Comparison of ENCODE assay signal across 20 cellular contexts in the genomic region with DNA sequence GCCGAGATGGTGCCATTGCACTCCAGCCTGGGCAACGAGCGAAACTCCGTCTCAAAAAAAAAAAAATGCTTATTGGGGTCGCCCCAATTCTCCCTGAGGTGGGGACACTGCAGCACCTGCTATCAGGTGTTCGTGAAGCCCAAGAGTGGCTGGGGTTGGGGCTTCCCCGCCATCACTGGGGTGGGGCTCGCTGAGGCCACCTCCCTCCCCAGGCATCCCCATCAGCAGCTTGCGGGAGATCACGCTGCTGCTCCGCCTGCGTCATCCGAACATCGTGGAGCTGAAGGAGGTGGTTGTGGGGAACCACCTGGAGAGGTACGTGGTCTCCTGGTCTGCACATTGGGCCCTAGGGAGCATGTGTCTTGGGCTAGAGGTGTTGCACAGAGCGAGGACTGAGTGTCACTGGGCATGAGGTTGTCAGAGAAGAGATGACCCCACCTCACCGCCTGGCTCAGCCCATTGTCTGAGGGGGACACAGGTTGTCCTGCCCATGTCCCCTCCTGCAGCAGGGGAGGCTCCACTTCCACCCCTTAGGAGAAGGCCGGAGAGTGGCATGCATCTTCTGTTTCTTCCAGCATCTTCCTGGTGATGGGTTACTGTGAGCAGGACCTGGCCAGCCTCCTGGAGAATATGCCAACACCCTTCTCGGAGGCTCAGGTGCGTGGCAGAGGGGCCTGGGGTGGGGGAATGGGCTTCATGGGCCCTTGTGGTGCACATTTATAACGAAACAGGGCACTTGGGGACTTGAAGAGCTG.
"Had no signal": no experiment of that assay in that cellular context is flagged by ENCODE, and none has a peak within 500 bp of the region (broad histone marks: within the 10 kb centered on the region; RNA-seq: fewer than 3 reads in every experiment).

No MANE protein-coding gene starts in this region.

- H3K27ac ChIP-seq: adrenal gland, ascending aorta, coronary artery, epithelial cell of prostate, gastroesophageal sphincter, upper lobe of left lung, VCaP had no signal

- H3K9me3 Mint-ChIP-seq: activated T-cell treated with anti-CD3 and anti-CD28 coated beads, Interleukin-2, amount 50 U/mL, for 24 hours; activated T-helper 2 cell treated with anti-CD3 and anti-CD28 coated beads, Interferon-gamma antibody, Interleukin-2, Interleukin-4, amounts not matched to agents 10 μg/mL and 5 μg/mL and 100 μg/mL, durations not matched to agents 14 hours and 24 hours and 36 hours; T-cell; T-helper 2 cell treated with Interferon-gamma antibody and Interleukin-4, amounts not matched to agents 5 μg/mL and 100 μg/mL, for 36 hours had no signal

- H3K27ac Mint-ChIP-seq: activated naive CD8-positive, alpha-beta T cell; activated T-cell treated with anti-CD3 and anti-CD28 coated beads, Interleukin-2, amount 50 U/mL, for 24 hours; activated T-helper 2 cell treated with anti-CD3 and anti-CD28 coated beads, Interferon-gamma antibody, Interleukin-2, Interleukin-4, amounts not matched to agents 10 μg/mL and 5 μg/mL and 100 μg/mL, durations not matched to agents 14 hours and 24 hours and 36 hours; nephron progenitor cell; T-cell; T-helper 2 cell treated with Interferon-gamma antibody and Interleukin-4, amounts not matched to agents 5 μg/mL and 100 μg/mL, for 36 hours had no signal

- H3K27me3 ChIP-seq: adrenal gland, ascending aorta, gastroesophageal sphincter, upper lobe of left lung had no signal

- H3K9me3 ChIP-seq: adrenal gland, ascending aorta, gastroesophageal sphincter, upper lobe of left lung had no signal

- H3K27me3 Mint-ChIP-seq: activated naive CD8-positive, alpha-beta T cell; activated T-cell treated with anti-CD3 and anti-CD28 coated beads, Interleukin-2, amount 50 U/mL, for 24 hours; T-cell had no signal

- ATAC-seq: activated CD4-positive, CD25-positive, alpha-beta regulatory T cell treated with anti-CD3 and anti-CD28 coated beads, Interleukin-2, amount 50 U/mL, for 24 hours; gastroesophageal sphincter; T-cell had no signal

- H3K4me3 Mint-ChIP-seq: activated naive CD8-positive, alpha-beta T cell; activated T-cell treated with anti-CD3 and anti-CD28 coated beads, Interleukin-2, amount 50 U/mL, for 24 hours; nephron progenitor cell; T-cell; T-helper 2 cell treated with Interferon-gamma antibody and Interleukin-4, amounts not matched to agents 5 μg/mL and 100 μg/mL, for 36 hours had no signal

- H3K4me3 ChIP-seq: adrenal gland, ascending aorta, coronary artery, gastroesophageal sphincter, upper lobe of left lung had no signal

- H3K36me3 Mint-ChIP-seq: activated naive CD8-positive, alpha-beta T cell had no signal

- DNase-seq: activated naive CD4-positive, alpha-beta T cell; activated T-cell treated with anti-CD3 and anti-CD28 coated beads, Interleukin-2, amount 50 U/mL, for 24 hours; adrenal gland; head of caudate nucleus; hypothalamus; nephron progenitor cell; occipital lobe; stimulated activated CD4-positive, alpha-beta T cell treated with anti-CD3 and anti-CD28 coated beads, Interleukin-4, amount 100 ng/mL, for 1 hour; stimulated activated naive CD4-positive, alpha-beta T cell; T-cell; upper lobe of left lung had no signal
